20 cellular contexts compared by ENCODE assay signal in genomic region chr2:85917887-85918795, GRCh38.
"Had no signal": no experiment of that assay in that cellular context is flagged by ENCODE, and none has a peak within 500 bp of the region (broad histone marks: within the 10 kb centered on the region; RNA-seq: fewer than 3 reads in every experiment).

No MANE protein-coding gene starts in this region.

- H3K4me3 Mint-ChIP-seq: activated B cell treated with CpG ODN at 0.5 μM for 24 hours; activated CD8-positive, alpha-beta T cell treated with anti-CD3 and anti-CD28 coated beads for 36 hours; dendritic cell treated with granulocyte-macrophage colony-stimulating factor and Interleukin-4, amounts not matched to agents 40 ng/mL and 50 ng/mL, for 4 days; nephron progenitor cell; T-cell had no signal

- H3K9me3 Mint-ChIP-seq: activated B cell treated with CpG ODN at 0.5 μM for 24 hours; activated CD8-positive, alpha-beta T cell treated with anti-CD3 and anti-CD28 coated beads for 36 hours; activated T-helper 2 cell treated with anti-CD3 and anti-CD28 coated beads, Interferon-gamma antibody, Interleukin-2, Interleukin-4, amounts not matched to agents 10 μg/mL and 5 μg/mL and 100 μg/mL, durations not matched to agents 14 hours and 24 hours and 36 hours; dendritic cell treated with granulocyte-macrophage colony-stimulating factor and Interleukin-4, amounts not matched to agents 40 ng/mL and 50 ng/mL, for 4 days; nephron progenitor cell; T-cell had no signal

- H3K4me3 ChIP-seq: left lung, prostate gland, tibial artery had no signal

- H3K4me1 ChIP-seq: left lung, tibial artery had no signal

- H3K27me3 Mint-ChIP-seq: activated B cell treated with CpG ODN at 0.5 μM for 24 hours; activated CD8-positive, alpha-beta T cell treated with anti-CD3 and anti-CD28 coated beads for 36 hours; dendritic cell treated with granulocyte-macrophage colony-stimulating factor and Interleukin-4, amounts not matched to agents 40 ng/mL and 50 ng/mL, for 4 days; T-cell had no signal

- H3K36me3 Mint-ChIP-seq: T-cell had no signal

- H3K9me3 ChIP-seq: left lung, prostate gland, tibial artery had no signal

- H3K4me1 Mint-ChIP-seq: T-cell had no signal

- H3K27ac ChIP-seq: left lung, prostate gland, tibial artery had no signal

- H3K27ac Mint-ChIP-seq: activated B cell treated with CpG ODN at 0.5 μM for 24 hours; activated CD8-positive, alpha-beta T cell treated with anti-CD3 and anti-CD28 coated beads for 36 hours; activated T-helper 2 cell treated with anti-CD3 and anti-CD28 coated beads, Interferon-gamma antibody, Interleukin-2, Interleukin-4, amounts not matched to agents 10 μg/mL and 5 μg/mL and 100 μg/mL, durations not matched to agents 14 hours and 24 hours and 36 hours; dendritic cell treated with granulocyte-macrophage colony-stimulating factor and Interleukin-4, amounts not matched to agents 40 ng/mL and 50 ng/mL, for 4 days; nephron progenitor cell had no signal

- DNase-seq: activated B cell treated with CpG ODN at 0.5 μM for 24 hours; activated CD4-positive, alpha-beta T cell treated with anti-CD3 and anti-CD28 coated beads for 48 hours; activated CD8-positive, alpha-beta T cell treated with anti-CD3 and anti-CD28 coated beads for 36 hours; activated naive CD4-positive, alpha-beta T cell treated with anti-CD3 and anti-CD28 coated beads, Interleukin-2, amount 50 U/mL, for 16 hours; activated T-cell treated with anti-CD3 and anti-CD28 coated beads, Interleukin-2, amount 50 U/mL, for 1 hour; effector memory CD4-positive, alpha-beta T cell; left lung; nephron progenitor cell; occipital lobe; stimulated activated CD4-positive, alpha-beta T cell treated with anti-CD3 and anti-CD28 coated beads, Interleukin-2, amount 100 ng/mL, for 24 hours; stimulated activated naive CD4-positive, alpha-beta T cell treated with Interleukin-2 at 50 U/mL for 16 hours; T-cell; T-helper 9 cell; tibial artery had no signal

- ATAC-seq: activated CD8-positive, alpha-beta T cell treated with anti-CD3 and anti-CD28 coated beads for 36 hours; left lung; right cardiac atrium; T-cell had no signal

- FAIRE-seq: endothelial cell of umbilical vein, frontal cortex had no signal
